Comparison of ENCODE assay signal across 8 cellular contexts in the genomic region with DNA sequence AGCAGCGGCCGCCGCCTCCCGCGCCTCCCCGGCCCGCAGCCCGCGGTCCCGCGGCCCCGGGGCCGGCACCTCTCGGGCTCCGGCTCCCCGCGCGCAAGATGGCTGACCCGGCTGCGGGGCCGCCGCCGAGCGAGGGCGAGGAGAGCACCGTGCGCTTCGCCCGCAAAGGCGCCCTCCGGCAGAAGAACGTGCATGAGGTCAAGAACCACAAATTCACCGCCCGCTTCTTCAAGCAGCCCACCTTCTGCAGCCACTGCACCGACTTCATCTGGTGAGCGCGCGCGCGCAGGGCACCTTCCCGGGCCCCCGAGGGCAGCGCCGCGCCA. TPM values are rescaled to one million over a fixed set of nuclear protein-coding genes. Genes with fewer than 3 reads are reported as not detected.
DNase-seq lines count a peak whose midpoint lies in the region; ATAC-seq lines count a peak whose summit lies in the region.

No MANE protein-coding gene starts in this region.

- no peak overlapping the region for H3K27ac Mint-ChIP-seq in activated naive CD8-positive, alpha-beta T cell treated with anti-CD3 and anti-CD28 coated beads, Interleukin-2, amount 50 U/mL, for 24 hours

- peaks cover 2% of the 10 kb centered on the region for H3K9me3 Mint-ChIP-seq in activated naive CD8-positive, alpha-beta T cell treated with anti-CD3 and anti-CD28 coated beads, Interleukin-2, amount 50 U/mL, for 24 hours

- H4K8ac ChIP-seq in trophoblast cell (ENCODE audit: low read depth, low read length): no peak overlapping the region

- H3K4me2 ChIP-seq in trophoblast cell (ENCODE audit: low read length): peak overlapping the region; percentile 83

- H3K4me3 Mint-ChIP-seq in activated naive CD8-positive, alpha-beta T cell treated with anti-CD3 and anti-CD28 coated beads, Interleukin-2, amount 50 U/mL, for 24 hours: peak overlapping the region; percentile 99

- H2BK120ac ChIP-seq in trophoblast cell (ENCODE audit: insufficient read depth, low read length, poor library complexity): no peak overlapping the region

- peaks cover 5% of the 10 kb centered on the region for H3K9me3 ChIP-seq in trophoblast cell (ENCODE audit: insufficient read depth, low read depth, low read length)

- no peak overlapping the region for H4K91ac ChIP-seq in trophoblast cell (ENCODE audit: low read depth, low read length)

- H3K79me1 ChIP-seq in trophoblast cell (ENCODE audit: low read length): no peaks in the 10 kb centered on the region

- no peak overlapping the region for H3K14ac ChIP-seq in trophoblast cell (ENCODE audit: low read length)

- peaks cover 59% of the 10 kb centered on the region for H3K4me1 Mint-ChIP-seq in activated naive CD8-positive, alpha-beta T cell treated with anti-CD3 and anti-CD28 coated beads, Interleukin-2, amount 50 U/mL, for 24 hours

- peak; percentile 10 for ATAC-seq in GM18861 (IDR thresholded peaks at IDR 0.05; ENCODE audit: unreplicated experiment)
- ATAC-seq in HG02973 (IDR thresholded peaks at IDR 0.05; ENCODE audit: unreplicated experiment): peak; percentile 13
- peak; percentile 1 for ATAC-seq in activated naive CD8-positive, alpha-beta T cell treated with anti-CD3 and anti-CD28 coated beads, Interleukin-2, amount 50 U/mL, for 24 hours
- ATAC-seq in HG02763 (IDR thresholded peaks at IDR 0.05; ENCODE audit: unreplicated experiment): no peak

- no peak overlapping the region for H3K18ac ChIP-seq in trophoblast cell (ENCODE audit: low read length)

- WGBS in trophoblast cell (ENCODE audit: extremely low coverage, insufficient coverage, insufficient read length): no CpG with 5 or more reads among the region's 45 CpGs

- H3K27ac ChIP-seq in trophoblast cell (ENCODE audit: low read depth, low read length): no peak overlapping the region

- peak overlapping the region; percentile 41 for H3K4me3 ChIP-seq in trophoblast cell (ENCODE audit: low read depth, low read length)

- no peak overlapping the region for H2BK5ac ChIP-seq in trophoblast cell (ENCODE audit: low read depth, low read length, poor library complexity)

- H3K9ac ChIP-seq in trophoblast cell (ENCODE audit: low read length): no peak overlapping the region

- peaks cover 0 to 7% of the 10 kb centered on the region in 2 experiments for H3K4me1 ChIP-seq in trophoblast cell (ENCODE audit: control insufficient read depth in 1 of 2, insufficient read depth in 2 of 2, low read length in 2 of 2)

- H3K27me3 ChIP-seq in trophoblast cell (ENCODE audit: insufficient read depth, low read length): peaks cover 34% of the 10 kb centered on the region

- no peak overlapping the region for H3K23ac ChIP-seq in trophoblast cell (ENCODE audit: low read length)

- no peaks in the 10 kb centered on the region for H3K79me2 ChIP-seq in trophoblast cell (ENCODE audit: control insufficient read depth, insufficient read depth, low read length, poor library complexity)

- H3K27me3 Mint-ChIP-seq in activated naive CD8-positive, alpha-beta T cell treated with anti-CD3 and anti-CD28 coated beads, Interleukin-2, amount 50 U/mL, for 24 hours: no peaks in the 10 kb centered on the region

- peaks cover 21% of the 10 kb centered on the region for H3K36me3 Mint-ChIP-seq in activated naive CD8-positive, alpha-beta T cell treated with anti-CD3 and anti-CD28 coated beads, Interleukin-2, amount 50 U/mL, for 24 hours (ENCODE audit: low read depth)

- H4K12ac ChIP-seq in trophoblast cell (ENCODE audit: low read depth, low read length): no peak overlapping the region

- peak; percentile 38 for DNase-seq in activated naive CD8-positive, alpha-beta T cell treated with anti-CD3 and anti-CD28 coated beads, Interleukin-2, amount 50 U/mL, for 24 hours
- DNase-seq in trophoblast cell (no peak), NCI-H1417 (lab: John Stamatoyannopoulos, UW) (no peak), NCI-H2196 treated with DMSO at 0.1 percent for 48 hours (lab: John Stamatoyannopoulos, UW; ENCODE audit: unreplicated experiment) (no peak), NCI-H69 (lab: John Stamatoyannopoulos, UW) (no peak)

- H3K36me3 ChIP-seq in trophoblast cell (ENCODE audit: control insufficient read depth in 1 of 2, insufficient read depth in 2 of 2, low read length in 2 of 2): no peaks in the 10 kb centered on the region

- H2AK5ac ChIP-seq in trophoblast cell (ENCODE audit: low read length): no peak overlapping the region

- H2AFZ ChIP-seq in trophoblast cell (ENCODE audit: insufficient read depth, low read length, poor library complexity): peak overlapping the region; percentile 38

- H2BK12ac ChIP-seq in trophoblast cell (ENCODE audit: low read length): no peak overlapping the region

- H3K4ac ChIP-seq in trophoblast cell (ENCODE audit: low read depth, low read length): no peak overlapping the region

RNA-seq across cellular contexts. Expression of a gene that starts 0.3 kb away (rescaled TPM):
- polyA plus RNA-seq in trophoblast cell (2013): 0.10 and 0.12 TPM in 2 replicates
